Comparison of ENCODE assay signal across 30 cellular contexts in genomic region chr6:67493682-67494081, GRCh38.
"Had no signal": no experiment of that assay in that cellular context is flagged by ENCODE, and none has a peak within 500 bp of the region (broad histone marks: within the 10 kb centered on the region; RNA-seq: fewer than 3 reads in every experiment).

No MANE protein-coding gene starts in this region.

- H3K4me3 ChIP-seq: coronary artery, dorsolateral prefrontal cortex had no signal

- ATAC-seq: activated T-cell treated with anti-CD3 and anti-CD28 coated beads, Interleukin-2, amount 50 U/mL, for 4 hours; activated T-helper 17 cell treated with anti-CD3 and anti-CD28 coated beads, Interleukin-2, amount 50 U/mL, for 72 hours; esophagus mucosa; WTC11 had no signal

- FAIRE-seq: astrocyte, bronchial epithelial cell had no signal

- H3K27me3 ChIP-seq: brain microvascular endothelial cell, dorsolateral prefrontal cortex had no signal

- H3K27me3 Mint-ChIP-seq: activated CD4-positive, alpha-beta memory T cell treated with anti-CD3 and anti-CD28 coated beads, Interleukin-2, amount 10 ng/mL, durations not matched to agents 7 days and 5 days; activated CD4-positive, alpha-beta T cell treated with anti-CD3 and anti-CD28 coated beads, Interleukin-2, amount 10 ng/mL, durations not matched to agents 7 days and 5 days; activated naive CD8-positive, alpha-beta T cell; activated T-helper 17 cell treated with anti-CD3 and anti-CD28 coated beads, Interleukin-2, amount 50 U/mL, for 72 hours; central memory CD8-positive, alpha-beta T cell; dendritic cell treated with granulocyte-macrophage colony-stimulating factor and Interleukin-4, amounts not matched to agents 40 ng/mL and 50 ng/mL, for 4 days had no signal

- H3K27ac Mint-ChIP-seq: activated CD4-positive, alpha-beta memory T cell treated with anti-CD3 and anti-CD28 coated beads, Interleukin-2, amount 10 ng/mL, durations not matched to agents 7 days and 5 days; activated CD4-positive, alpha-beta T cell treated with anti-CD3 and anti-CD28 coated beads, Interleukin-2, amount 10 ng/mL, durations not matched to agents 7 days and 5 days; activated naive CD8-positive, alpha-beta T cell; activated T-helper 17 cell treated with anti-CD3 and anti-CD28 coated beads, Interleukin-2, amount 50 U/mL, for 72 hours; dendritic cell treated with granulocyte-macrophage colony-stimulating factor and Interleukin-4, amounts not matched to agents 40 ng/mL and 50 ng/mL, for 4 days; endodermal cell; WTC11 had no signal

- H3K4me1 Mint-ChIP-seq: activated CD4-positive, alpha-beta memory T cell treated with anti-CD3 and anti-CD28 coated beads, Interleukin-2, amount 10 ng/mL, durations not matched to agents 7 days and 5 days; activated CD4-positive, alpha-beta T cell treated with anti-CD3 and anti-CD28 coated beads, Interleukin-2, amount 10 ng/mL, durations not matched to agents 7 days and 5 days; activated T-helper 17 cell treated with anti-CD3 and anti-CD28 coated beads, Interleukin-2, amount 50 U/mL, for 72 hours; central memory CD8-positive, alpha-beta T cell; endodermal cell; WTC11 had no signal

- DNase-seq: activated CD4-positive, alpha-beta memory T cell treated with anti-CD3 and anti-CD28 coated beads, Interleukin-2, amount 10 ng/mL, durations not matched to agents 7 days and 5 days; activated CD4-positive, alpha-beta T cell treated with anti-CD3 and anti-CD28 coated beads for 1 hour; activated CD4-positive, alpha-beta T cell treated with anti-CD3 and anti-CD28 coated beads for 4 hours; activated CD4-positive, alpha-beta T cell treated with anti-CD3 and anti-CD28 coated beads, Interleukin-2, amount 10 ng/mL, durations not matched to agents 7 days and 5 days; activated CD4-positive, alpha-beta T cell treated with anti-CD3 and anti-CD28 coated beads, Interleukin-2, amount 50 U/mL, for 4 hours; activated CD8-positive, alpha-beta memory T cell treated with anti-CD3 and anti-CD28 coated beads for 24 hours; activated effector memory CD4-positive, alpha-beta T cell treated with Interleukin-2 at 50 U/mL for 16 hours; activated gamma-delta T cell treated with Interleukin-2 at 50 U/mL for 16 hours; activated naive CD4-positive, alpha-beta T cell treated with anti-CD3 and anti-CD28 coated beads, Interleukin-2, amount 50 U/mL, for 16 hours; activated naive CD4-positive, alpha-beta T cell treated with Interleukin-2 at 50 U/mL for 16 hours; activated T-cell treated with anti-CD3 and anti-CD28 coated beads, Interleukin-2, amount 50 U/mL, for 4 hours; amniotic stem cell; anterior cingulate cortex; brain microvascular endothelial cell; dorsolateral prefrontal cortex; effector memory CD4-positive, alpha-beta T cell; endodermal cell; foreskin fibroblast; head of caudate nucleus; T-helper 2 cell had no signal

- H3K4me3 Mint-ChIP-seq: activated CD4-positive, alpha-beta memory T cell treated with anti-CD3 and anti-CD28 coated beads, Interleukin-2, amount 10 ng/mL, durations not matched to agents 7 days and 5 days; activated CD4-positive, alpha-beta T cell treated with anti-CD3 and anti-CD28 coated beads, Interleukin-2, amount 10 ng/mL, durations not matched to agents 7 days and 5 days; activated naive CD8-positive, alpha-beta T cell; activated T-cell treated with anti-CD3 and anti-CD28 coated beads, Interleukin-2, amount 50 U/mL, for 4 hours; activated T-helper 17 cell treated with anti-CD3 and anti-CD28 coated beads, Interleukin-2, amount 50 U/mL, for 72 hours; central memory CD8-positive, alpha-beta T cell; dendritic cell treated with granulocyte-macrophage colony-stimulating factor and Interleukin-4, amounts not matched to agents 40 ng/mL and 50 ng/mL, for 4 days; endodermal cell; WTC11 had no signal

- H3K27ac ChIP-seq: brain microvascular endothelial cell, coronary artery, dorsolateral prefrontal cortex, VCaP had no signal

- H3K36me3 Mint-ChIP-seq: activated naive CD8-positive, alpha-beta T cell had no signal

- H3K36me3 ChIP-seq: brain microvascular endothelial cell had no signal
